Comparison of ENCODE assay signal across 8 cellular contexts in genomic region chr7:156892086-156892800, GRCh38. TPM values are rescaled to one million over a fixed set of nuclear protein-coding genes. Genes with fewer than 3 reads are reported as not detected.
A peak's percentile ranks its signal among the peaks of the same experiment; 100 is the strongest.
DNase-seq lines count a peak whose midpoint lies in the region; ATAC-seq and TF ChIP-seq lines count a peak whose summit lies in the region.

No MANE protein-coding gene starts in this region.

- no peaks in the 10 kb centered on the region for H4K20me1 ChIP-seq in fibroblast of lung (ENCODE audit: control insufficient read depth, extremely low read depth, insufficient read depth, low read length)

- H3K9ac ChIP-seq in fibroblast of lung (ENCODE audit: insufficient read depth, low read length), result peak overlapping the region; percentile 57
- peak overlapping the region; percentile 62 to 70 for H3K9ac ChIP-seq in stomach smooth muscle (ENCODE audit: low read length in 2 of 2)

- H3K79me2 ChIP-seq in fibroblast of lung (ENCODE audit: control insufficient read depth, insufficient read depth, low read length), result peaks cover 7% of the 10 kb centered on the region

- TF ChIP-seq CTCF in fibroblast of lung (conservative IDR thresholded peaks at IDR 0.05 in 1 of 2, IDR thresholded peaks at IDR 0.05 in 1 of 2; ENCODE audit: low read depth in 1 of 2, low read length in 2 of 2) (no peak), neural crest cell (conservative IDR thresholded peaks at IDR 0.05) (no peak)

- peak; percentile 33 for ATAC-seq in HG02970 (IDR thresholded peaks at IDR 0.05; ENCODE audit: low FRiP score, unreplicated experiment)

- H3K4me3 Mint-ChIP-seq in neural crest cell, result peak overlapping the region; percentile 97

- H3K4me3 ChIP-seq in fibroblast of lung (replicated peaks in 1 of 4; ENCODE audit: control extremely low read depth in 1 of 4, insufficient read depth in 1 of 4, low read depth in 3 of 4, low read length in 4 of 4) (peak overlapping the region; percentile 75 to 85 (median 82)), stomach smooth muscle (ENCODE audit: low read length in 2 of 2) (peak overlapping the region; percentile 74 to 76)

- no peaks in the 10 kb centered on the region for H3K9me3 Mint-ChIP-seq in neural crest cell

- peak overlapping the region; percentile 1 for H3K27ac ChIP-seq in fibroblast of lung (ENCODE audit: insufficient read depth, low read length)
- no peak overlapping the region for H3K27ac ChIP-seq in stomach smooth muscle (ENCODE audit: low read length)

- peaks cover 5% of the 10 kb centered on the region for H3K36me3 Mint-ChIP-seq in neural crest cell (ENCODE audit: low read depth)

- H3K4me1 Mint-ChIP-seq in neural crest cell, result peaks cover 18% of the 10 kb centered on the region

- H3K36me3 ChIP-seq in fibroblast of lung (ENCODE audit: control insufficient read depth, insufficient read depth, low read length) (no peaks in the 10 kb centered on the region), stomach smooth muscle (ENCODE audit: control insufficient read depth in 2 of 2, insufficient read depth in 2 of 2, low read length in 2 of 2) (no peaks in the 10 kb centered on the region)

- peaks cover 4% of the 10 kb centered on the region for H3K27me3 Mint-ChIP-seq in neural crest cell (ENCODE audit: low read depth)

- no peaks in the 10 kb centered on the region for H3K27me3 ChIP-seq in fibroblast of lung (ENCODE audit: control insufficient read depth, insufficient read depth, low read length)
- no peaks in the 10 kb centered on the region for H3K27me3 ChIP-seq in stomach smooth muscle (ENCODE audit: control insufficient read depth in 1 of 2, insufficient read depth in 2 of 2, low read length in 2 of 2)

- no peak overlapping the region for H3K27ac Mint-ChIP-seq in neural crest cell (ENCODE audit: unreplicated experiment)

- H3K4me1 ChIP-seq in fibroblast of lung (ENCODE audit: control insufficient read depth, extremely low read depth, insufficient read depth, low read length) (peaks cover 3% of the 10 kb centered on the region), stomach smooth muscle (ENCODE audit: control insufficient read depth, insufficient read depth, low read length) (peaks cover 4% of the 10 kb centered on the region)

- peak overlapping the region; percentile 99 for H3K4me2 ChIP-seq in fibroblast of lung (ENCODE audit: extremely low read depth, insufficient read depth, low read length)

- H3K9me3 ChIP-seq in fibroblast of lung (ENCODE audit: control insufficient read depth, insufficient read depth, low read depth, low read length) (no peaks in the 10 kb centered on the region), stomach smooth muscle (ENCODE audit: control insufficient read depth in 2 of 2, low read length in 2 of 2) (no peaks in the 10 kb centered on the region)

- DNase-seq in NCI-H2029 (lab: John Stamatoyannopoulos, UW) (peak; percentile 28), NCI-H2029 treated with DMSO at 0.1 percent for 48 hours (lab: John Stamatoyannopoulos, UW) (no peak), NCI-H748 treated with DMSO at 0.1 percent for 48 hours (lab: John Stamatoyannopoulos, UW) (peak; percentile 45), fibroblast of lung (ENCODE audit: low read depth in 2 of 2) (peak in 1 of 2 donors; percentile 19), neural crest cell (ENCODE audit: low read depth, low spot score) (peak; percentile 43)
- DNase-seq in activated T-cell treated with anti-CD3 and anti-CD28 coated beads, Interleukin-2, amount 50 U/mL, for 1 hour, result peak; percentile 69

- H2AFZ ChIP-seq in fibroblast of lung (ENCODE audit: low read length), result peak overlapping the region; percentile 58

RNA-seq across cellular contexts. Expression of gene LMBR1, which starts 0.7 kb away (rescaled TPM):
- total RNA-seq in fibroblast of lung (35.4 and 41.6 TPM in 2 replicates), neural crest cell (55.1 and 58.0 TPM in 2 replicates)
- polyA plus RNA-seq in fibroblast of lung, result 30.1 and 30.8 TPM in 2 replicates
- 18.8 and 19.2 TPM in 2 replicates for polyA plus RNA-seq in fibroblast of lung (2012)
- 18.6 and 29.9 TPM in 2 replicates for polyA minus RNA-seq in fibroblast of lung (ENCODE audit: low replicate concordance)

RNA-seq across cellular contexts. Expression of gene NOM1, which starts 57.3 kb away (rescaled TPM):
- 13.9 and 14.9 TPM in 2 replicates for total RNA-seq in fibroblast of lung
- polyA plus RNA-seq in fibroblast of lung, result 5.6 and 8.7 TPM in 2 replicates
- polyA plus RNA-seq in fibroblast of lung (2012), result 7.6 and 10.6 TPM in 2 replicates
- polyA minus RNA-seq in fibroblast of lung (ENCODE audit: low replicate concordance), result 6.2 and 10.3 TPM in 2 replicates
- 25.2 and 28.2 TPM in 2 replicates for total RNA-seq in neural crest cell
